In the genomic region with DNA sequence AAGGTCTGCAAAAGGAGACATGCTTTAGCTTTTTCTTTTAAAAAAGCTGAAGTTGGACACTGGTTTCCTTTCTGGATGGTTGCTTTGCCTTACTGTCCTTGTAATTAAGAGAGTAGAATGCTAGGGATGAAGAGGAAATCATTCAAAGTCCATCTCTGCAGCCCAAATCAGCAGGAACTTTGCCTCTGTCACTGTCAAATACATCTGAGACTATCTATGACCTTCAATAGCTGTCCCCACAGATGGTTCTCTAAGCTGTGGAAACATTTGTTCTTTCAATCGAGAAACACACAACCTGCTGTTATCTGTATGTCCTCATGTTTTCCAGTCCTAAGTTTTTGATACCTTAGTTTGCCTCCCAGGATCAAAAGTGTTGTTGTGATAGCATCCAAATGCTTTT, we compare ENCODE assay signal across 19 cellular contexts.
"Had no signal": no experiment of that assay in that cellular context is flagged by ENCODE, and none has a peak within 500 bp of the region (broad histone marks: within the 10 kb centered on the region; RNA-seq: fewer than 3 reads in every experiment).

No MANE protein-coding gene starts in this region.

- H3K9me3 ChIP-seq: adrenal gland, colonic mucosa, mucosa of descending colon, neutrophil, spleen, thyroid gland had no signal

- H3K27ac ChIP-seq: adrenal gland, colonic mucosa, neutrophil, parathyroid adenoma, spleen had no signal

- H3K27me3 ChIP-seq: adrenal gland, colonic mucosa, neutrophil, spleen, thyroid gland had no signal

- H3K4me3 ChIP-seq: adrenal gland, colonic mucosa, mucosa of descending colon, spleen, thyroid gland had no signal

- H3K36me3 ChIP-seq: adrenal gland, colonic mucosa, neutrophil, spleen, thyroid gland had no signal

- H3K4me1 ChIP-seq: colonic mucosa had no signal

- DNase-seq: activated CD4-positive, alpha-beta T cell treated with anti-CD3 and anti-CD28 coated beads for 36 hours; activated CD8-positive, alpha-beta T cell treated with anti-CD3 and anti-CD28 coated beads for 36 hours; activated effector memory CD4-positive, alpha-beta T cell treated with Interleukin-2 at 50 U/mL for 16 hours; activated naive CD4-positive, alpha-beta T cell treated with anti-CD3 and anti-CD28 coated beads, Interleukin-2, amount 50 U/mL, for 16 hours; activated T-cell treated with anti-CD3 and anti-CD28 coated beads, Interleukin-2, amount 50 U/mL, for 4 hours; adrenal gland; central memory CD4-positive, alpha-beta T cell; colonic mucosa; glutamatergic neuron; mucosa of descending colon; natural killer cell; spleen; stimulated activated naive CD8-positive, alpha-beta T cell treated with anti-CD3 and anti-CD28 coated beads, Interleukin-15, amount 100 ng/mL, for 72 hours; T-helper 17 cell; thyroid gland had no signal

- ATAC-seq: activated CD4-positive, alpha-beta T cell treated with anti-CD3 and anti-CD28 coated beads for 36 hours; activated CD8-positive, alpha-beta T cell treated with anti-CD3 and anti-CD28 coated beads for 36 hours; activated T-cell treated with anti-CD3 and anti-CD28 coated beads, Interleukin-2, amount 50 U/mL, for 4 hours; esophagus mucosa; mucosa of descending colon; natural killer cell; sciatic nerve; stimulated activated naive CD8-positive, alpha-beta T cell treated with anti-CD3 and anti-CD28 coated beads, Interleukin-15, amount 100 ng/mL, for 72 hours; T-helper 17 cell had no signal
